1 cellular context compared by ENCODE assay signal in genomic region chr3:31285808-31286486, GRCh38.
TF ChIP-seq lines count a peak whose summit lies in the region.

No MANE protein-coding gene starts in this region.

TF ChIP-seq in HepG2, 621 proteins besides CTCF, POLR2A, EP300 and RAD21 (continued from another document and continues in another):
- TF ChIP-seq HOMEZ (CRISPR knock-in tag; IDR thresholded peaks at IDR 0.05; ENCODE audit: low read depth) = peak; percentile 82
- no peak for TF ChIP-seq ETS1 (CRISPR knock-in tag; IDR thresholded peaks at IDR 0.05)
- no peak for TF ChIP-seq SOX6 (IDR thresholded peaks at IDR 0.05)
- TF ChIP-seq SOX6 (CRISPR knock-in tag; IDR thresholded peaks at IDR 0.05) = peak; percentile 57
- TF ChIP-seq DRAP1 (CRISPR knock-in tag; IDR thresholded peaks at IDR 0.05) = peak; percentile 70; the same call in 1 of the 2 replicates
- no peak for TF ChIP-seq RBAK (CRISPR knock-in tag; IDR thresholded peaks at IDR 0.05)
- TF ChIP-seq PAXIP1 (CRISPR knock-in tag; conservative IDR thresholded peaks at IDR 0.05) = peak; percentile 90
- 0 out of 2 replicates have a peak, but pooled peaks have one; percentile 51 for TF ChIP-seq ZNF800 (CRISPR knock-in tag; IDR thresholded peaks at IDR 0.05)
- peak; percentile 53; the same call in 1 of the 2 replicates for TF ChIP-seq POGZ (CRISPR knock-in tag; IDR thresholded peaks at IDR 0.05)
- TF ChIP-seq ZNF331 (CRISPR knock-in tag; IDR thresholded peaks at IDR 0.05) = peak; percentile 22; the same call in 1 of the 2 replicates
- peak; percentile 93; the same call in 1 of the 2 replicates for TF ChIP-seq ZBTB34 (CRISPR knock-in tag; IDR thresholded peaks at IDR 0.05)
- TF ChIP-seq TFDP1 (CRISPR knock-in tag; IDR thresholded peaks at IDR 0.05; ENCODE audit: borderline replicate concordance) = peak; percentile 36; the same call in 1 of the 2 replicates
- 0 out of 2 replicates have a peak, but pooled peaks have one; percentile 15 for TF ChIP-seq ZBTB25 (CRISPR knock-in tag; IDR thresholded peaks at IDR 0.05)
- peak; percentile 32; the same call in 1 of the 2 replicates for TF ChIP-seq FOXJ3 (CRISPR knock-in tag; IDR thresholded peaks at IDR 0.05; ENCODE audit: borderline replicate concordance)
- TF ChIP-seq NR2F1 (CRISPR knock-in tag; IDR thresholded peaks at IDR 0.05) = peak in 1 of 2 experiments; percentile 42; a peak in 1 of 4 replicates
- no peak for TF ChIP-seq ZKSCAN1 (IDR thresholded peaks at IDR 0.05; ENCODE audit: low read length)
- peak; percentile 44 for TF ChIP-seq NR2F6 (IDR thresholded peaks at IDR 0.05)
- TF ChIP-seq NR2F6 (CRISPR knock-in tag; IDR thresholded peaks at IDR 0.05) = no peak
- TF ChIP-seq ZFP36L1 (CRISPR knock-in tag; IDR thresholded peaks at IDR 0.05) = no peak
- TF ChIP-seq ASH2L (IDR thresholded peaks at IDR 0.05; ENCODE audit: insufficient read length, low read depth, low read length) = peak; percentile 66
- TF ChIP-seq CHD4 (IDR thresholded peaks at IDR 0.05; ENCODE audit: borderline replicate concordance, low read length) = no peak
- peak; percentile 70 for TF ChIP-seq ARID5B (CRISPR knock-in tag; IDR thresholded peaks at IDR 0.05)
- no peak for TF ChIP-seq HNF1A (IDR thresholded peaks at IDR 0.05; ENCODE audit: low read depth)
- peak; percentile 22; the same call in 1 of the 2 replicates for TF ChIP-seq HNF1A (CRISPR knock-in tag; IDR thresholded peaks at IDR 0.05; ENCODE audit: borderline replicate concordance)
- peak; percentile 57 for TF ChIP-seq FOXP4 (CRISPR knock-in tag; IDR thresholded peaks at IDR 0.05)
- TF ChIP-seq YEATS4 (CRISPR knock-in tag; IDR thresholded peaks at IDR 0.05; ENCODE audit: borderline replicate concordance) = 0 out of 2 replicates have a peak, but pooled peaks have one; percentile 20
- TF ChIP-seq EHMT2 (IDR thresholded peaks at IDR 0.05; ENCODE audit: borderline replicate concordance, low read depth, low read length) = peak; percentile 92; the same call in 1 of the 2 replicates
- TF ChIP-seq HNF4A (CRISPR knock-in tag; IDR thresholded peaks at IDR 0.05) = peak; percentile 83
- peak; percentile 65 for TF ChIP-seq CREM (IDR thresholded peaks at IDR 0.05)
- no peak for TF ChIP-seq CREM (CRISPR knock-in tag; IDR thresholded peaks at IDR 0.05)
- TF ChIP-seq RARA (CRISPR knock-in tag; IDR thresholded peaks at IDR 0.05) = peak; percentile 29; the same call in 1 of the 2 replicates
- peak; percentile 32; the same call in 1 of the 2 replicates for TF ChIP-seq GATAD2A (CRISPR knock-in tag; IDR thresholded peaks at IDR 0.05)
